Comparison of ENCODE assay signal across 11 cellular contexts in the genomic region with DNA sequence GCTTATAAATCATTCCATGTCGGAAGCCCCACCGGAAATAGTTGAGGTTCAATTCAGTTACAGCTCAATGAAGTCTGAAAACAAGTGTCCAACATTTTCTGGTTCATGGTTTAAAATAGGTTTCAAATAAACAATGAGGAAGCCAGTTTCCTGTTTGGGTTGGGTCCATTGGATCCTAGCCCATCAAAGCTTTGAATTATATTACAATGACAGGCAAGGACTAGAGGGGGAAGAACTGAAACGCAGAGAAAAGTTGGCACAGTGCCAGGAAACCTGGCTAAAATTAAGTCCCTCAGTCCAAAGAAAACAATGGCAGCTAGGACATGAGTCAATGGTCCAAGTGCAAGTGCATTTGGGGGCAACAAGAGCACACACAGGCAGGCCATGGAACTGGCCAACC. TPM values are rescaled to one million over a fixed set of nuclear protein-coding genes. Genes with fewer than 3 reads are reported as not detected.
DNase-seq lines count a peak whose midpoint lies in the region; FAIRE-seq and TF ChIP-seq lines count a peak whose summit lies in the region.
"Had no signal": no experiment of that assay in that cellular context is flagged by ENCODE, and none has a peak within 500 bp of the region (broad histone marks: within the 10 kb centered on the region; RNA-seq: fewer than 3 reads in every experiment).

No MANE protein-coding gene starts in this region.

- POLR2A ChIA-PET in A673 (lab: Charles Lee; ENCODE audit: low non-redundant PET) = no interaction called here

- intact Hi-C loops in A673 (cut with micrococcal nuclease; ENCODE audit: unreplicated experiment) = no loop called here
- intact Hi-C loops in mammary epithelial cell (cut with micrococcal nuclease) = no loop called here

- no peaks in the 10 kb centered on the region for H4K20me1 ChIP-seq in mammary epithelial cell (ENCODE audit: insufficient read depth, low read length)

- H3K4me3 ChIP-seq in A673 (ENCODE audit: low read depth, low read length, poor library complexity, severe bottlenecking) = no peak overlapping the region
- no peak overlapping the region for H3K4me3 ChIP-seq in mammary epithelial cell (replicated peaks in 1 of 3; ENCODE audit: insufficient read depth in 1 of 3, low read depth in 2 of 3, low read length in 3 of 3)

- no peaks in the 10 kb centered on the region for H3K9me3 ChIP-seq in A673 (ENCODE audit: low read depth, low read length, poor library complexity, severe bottlenecking)
- no peaks in the 10 kb centered on the region for H3K9me3 ChIP-seq in mammary epithelial cell (replicated peaks; ENCODE audit: insufficient read depth, low read length)

- no peak for TF ChIP-seq CTCF in A673 (conservative IDR thresholded peaks at IDR 0.05; ENCODE audit: low read depth, low read length)
- TF ChIP-seq CTCF in mammary epithelial cell (conservative IDR thresholded peaks at IDR 0.05 in 1 of 2, IDR thresholded peaks at IDR 0.05 in 1 of 2; ENCODE audit: extremely low read depth in 1 of 2, insufficient read depth in 1 of 2, low read depth in 1 of 2, low read length in 2 of 2) = no peak
- TF ChIP-seq CTCF in D721Med (IDR thresholded peaks at IDR 0.05; ENCODE audit: insufficient read depth, missing control alignments) = no peak

- H3K27me3 ChIP-seq in A673 (replicated peaks; ENCODE audit: insufficient read depth, low read depth, low read length, poor library complexity) = peaks cover 7% of the 10 kb centered on the region
- no peaks in the 10 kb centered on the region for H3K27me3 ChIP-seq in mammary epithelial cell (ENCODE audit: insufficient read depth, low read length)

- H3K79me2 ChIP-seq in mammary epithelial cell (ENCODE audit: insufficient read depth, low read length) = no peaks in the 10 kb centered on the region

- no TSS peak for BruUV-seq in A673 (replicated peaks; lab: Mats Ljungman, UMichigan)
- BruUV-seq in mammary epithelial cell (replicated peaks; lab: Mats Ljungman, UMichigan) = no TSS peak

- H3K4me1 ChIP-seq in A673 (ENCODE audit: insufficient read depth, low read length, poor library complexity, severe bottlenecking) = peaks cover 23% of the 10 kb centered on the region
- H3K4me1 ChIP-seq in mammary epithelial cell (ENCODE audit: insufficient read depth, low read length) = peaks cover 6% of the 10 kb centered on the region

- H3K36me3 ChIP-seq in A673 (ENCODE audit: insufficient read depth, low read length, poor library complexity, severe bottlenecking) (no peaks in the 10 kb centered on the region), mammary epithelial cell (ENCODE audit: insufficient read depth, low read length) (no peaks in the 10 kb centered on the region)

- H3K27ac ChIP-seq in A673 (ENCODE audit: low read depth, low read length, poor library complexity, severe bottlenecking) (no peak overlapping the region), mammary epithelial cell (ENCODE audit: insufficient read depth, low read depth, low read length) (no peak overlapping the region)

- CTCF ChIA-PET in A673 (lab: Charles Lee) = no interaction called here
- CTCF ChIA-PET in mammary epithelial cell (lab: Charles Lee; ENCODE audit: low non-redundant PET) = no interaction called here

- no peak overlapping the region for H3K4me2 ChIP-seq in mammary epithelial cell (ENCODE audit: insufficient read depth, low read depth, low read length)

- dilution Hi-C loops in mammary epithelial cell (cut with HindIII; ENCODE audit: low sequenced_read_pairs) = no loop called here

- no peak overlapping the region for H3K9ac ChIP-seq in mammary epithelial cell (ENCODE audit: insufficient read depth, low read length)

- in situ Hi-C loops in mammary epithelial cell (cut with MboI; ENCODE audit: low sequenced_read_pairs in 2 of 2) = no loop called here

- DNase-seq in A673 (ENCODE audit: low spot score) (peak; percentile 73), LoVo (ENCODE audit: low spot score) (peak; percentile 64), mammary epithelial cell (peak; percentile 17), left kidney (ENCODE audit: low read depth, low spot score) (peak; percentile 60), OCI-M2 (lab: John Stamatoyannopoulos, UW; ENCODE audit: unreplicated experiment) (no peak), NCI-H1048 (lab: John Stamatoyannopoulos, UW) (no peak), D721Med (ENCODE audit: insufficient read length, low spot score) (no peak)
- no peak for DNase-seq in activated naive CD4-positive, alpha-beta T cell (lab: John Stamatoyannopoulos, UW)
- DNase-seq: activated CD4-positive, alpha-beta T cell treated with anti-CD3 and anti-CD28 coated beads, Interleukin-2, amount 10 ng/mL, durations not matched to agents 7 days and 5 days; C1 segment of cervical spinal cord; stimulated activated CD8-positive, alpha-beta memory T cell treated with anti-CD3 and anti-CD28 coated beads, Interleukin-4, amount 100 ng/mL, for 48 hours had no signal

- H2AFZ ChIP-seq in mammary epithelial cell (ENCODE audit: low read depth, low read length) = no peak overlapping the region

- WGBS in mammary epithelial cell (ENCODE audit: low coverage, missing lambda C conversion rate) = 17% methylated on average over 3 of the region's 3 CpGs

- FAIRE-seq in D721Med (lab: Jason Lieb, UNC) = no peak

RNA-seq across cellular contexts. Expression of gene SLC14A1, which starts 32.0 kb away (rescaled TPM):
- not detected in 2 replicates for total RNA-seq in A673 (2021)
- under 1 TPM in 1 of 2 donors, not detected in 1; under 0.01 TPM for total RNA-seq in mammary epithelial cell
- 0.05 TPM for polyA plus RNA-seq in mammary epithelial cell
- polyA minus RNA-seq in mammary epithelial cell = not detected

Comparison
In these comparisons a context has a peak if more than half of its experiments do, and no peak if none do; other contexts are left out.
1. DNase-seq: peak in A673 (single experiment), LoVo (single experiment), mammary epithelial cell (single experiment) and left kidney (single experiment); none in OCI-M2 (single experiment), activated naive CD4-positive, alpha-beta T cell (0 of 4), NCI-H1048 (single experiment) and D721Med (single experiment).